ENCODE assay signal across 32 cellular contexts in genomic region chrX:55072286-55072685, GRCh38. TPM values are rescaled to one million over a fixed set of nuclear protein-coding genes. Genes with fewer than 3 reads are reported as not detected.
"Had no signal": no experiment of that assay in that cellular context is flagged by ENCODE, and none has a peak within 500 bp of the region (broad histone marks: within the 10 kb centered on the region; RNA-seq: fewer than 3 reads in every experiment).

No MANE protein-coding gene starts in this region.

- H3K9me3 Mint-ChIP-seq: stimulated activated effector memory CD8-positive, alpha-beta T cell treated with anti-CD3 and anti-CD28 coated beads, Interleukin-12 subunit alpha, Interleukin-12 subunit beta, amount 100 ng/mL, for 72 hours; stimulated activated memory B cell treated with anti-CD40 and anti-IgM and Interleukin-4, amounts not matched to agents 10 μg/mL and 1 μg/mL and 100 μg/mL, for 72 hours; stimulated activated naive CD8-positive, alpha-beta T cell treated with anti-CD3 and anti-CD28 coated beads, Interleukin-15, amount 100 ng/mL, for 72 hours; stimulated activated naive CD8-positive, alpha-beta T cell treated with anti-CD3 and anti-CD28 coated beads, Interleukin-15, Interleukin-2, amounts not matched to agents 100 ng/mL and 50 ng/mL, for 24 hours; type B pancreatic cell had no signal

- H3K36me3 Mint-ChIP-seq: stimulated activated effector memory CD8-positive, alpha-beta T cell treated with anti-CD3 and anti-CD28 coated beads, Interleukin-12 subunit alpha, Interleukin-12 subunit beta, amount 100 ng/mL, for 72 hours; stimulated activated memory B cell treated with anti-CD40 and anti-IgM and Interleukin-4, amounts not matched to agents 10 μg/mL and 1 μg/mL and 100 μg/mL, for 72 hours; type B pancreatic cell had no signal

- H3K4me3 Mint-ChIP-seq: stimulated activated effector memory CD8-positive, alpha-beta T cell treated with anti-CD3 and anti-CD28 coated beads, Interleukin-12 subunit alpha, Interleukin-12 subunit beta, amount 100 ng/mL, for 72 hours; stimulated activated memory B cell treated with anti-CD40 and anti-IgM and Interleukin-4, amounts not matched to agents 10 μg/mL and 1 μg/mL and 100 μg/mL, for 72 hours; stimulated activated naive B cell treated with anti-CD40 and anti-IgM and Interleukin-4, amounts not matched to agents 10 μg/mL and 1 μg/mL and 100 μg/mL, for 72 hours; stimulated activated naive CD8-positive, alpha-beta T cell treated with anti-CD3 and anti-CD28 coated beads, Interleukin-15, amount 100 ng/mL, for 72 hours; stimulated activated naive CD8-positive, alpha-beta T cell treated with anti-CD3 and anti-CD28 coated beads, Interleukin-15, Interleukin-2, amounts not matched to agents 100 ng/mL and 50 ng/mL, for 24 hours; type B pancreatic cell had no signal

- H3K27me3 Mint-ChIP-seq: stimulated activated memory B cell treated with anti-CD40 and anti-IgM and Interleukin-4, amounts not matched to agents 10 μg/mL and 1 μg/mL and 100 μg/mL, for 72 hours; stimulated activated naive CD8-positive, alpha-beta T cell treated with anti-CD3 and anti-CD28 coated beads, Interleukin-15, amount 100 ng/mL, for 72 hours; stimulated activated naive CD8-positive, alpha-beta T cell treated with anti-CD3 and anti-CD28 coated beads, Interleukin-15, Interleukin-2, amounts not matched to agents 100 ng/mL and 50 ng/mL, for 24 hours had no signal

- H3K27ac Mint-ChIP-seq: stimulated activated effector memory CD8-positive, alpha-beta T cell treated with anti-CD3 and anti-CD28 coated beads, Interleukin-12 subunit alpha, Interleukin-12 subunit beta, amount 100 ng/mL, for 72 hours; stimulated activated memory B cell treated with anti-CD40 and anti-IgM and Interleukin-4, amounts not matched to agents 10 μg/mL and 1 μg/mL and 100 μg/mL, for 72 hours; stimulated activated naive B cell treated with anti-CD40 and anti-IgM and Interleukin-4, amounts not matched to agents 10 μg/mL and 1 μg/mL and 100 μg/mL, for 72 hours; stimulated activated naive CD8-positive, alpha-beta T cell treated with anti-CD3 and anti-CD28 coated beads, Interleukin-15, amount 100 ng/mL, for 72 hours; stimulated activated naive CD8-positive, alpha-beta T cell treated with anti-CD3 and anti-CD28 coated beads, Interleukin-15, Interleukin-2, amounts not matched to agents 100 ng/mL and 50 ng/mL, for 24 hours; type B pancreatic cell had no signal

- DNase-seq: stimulated activated CD4-positive, alpha-beta T cell treated with anti-CD3 and anti-CD28 coated beads, Interleukin-2, amount 100 ng/mL, for 48 hours; stimulated activated CD4-positive, alpha-beta T cell treated with anti-CD3 and anti-CD28 coated beads, Interleukin-4, amount 100 ng/mL, for 1 hour; stimulated activated CD4-positive, alpha-beta T cell treated with anti-CD3 and anti-CD28 coated beads, Interleukin-4, amount 100 ng/mL, for 24 hours; stimulated activated CD4-positive, alpha-beta T cell treated with anti-CD3 and anti-CD28 coated beads, Interleukin-4, amount 100 ng/mL, for 4 hours; stimulated activated CD8-positive, alpha-beta memory T cell treated with anti-CD3 and anti-CD28 coated beads, Interleukin-4, amount 100 ng/mL, for 48 hours; stimulated activated naive B cell treated with anti-CD40 and anti-IgM and Interleukin-4, amounts not matched to agents 10 μg/mL and 1 μg/mL and 100 μg/mL, for 72 hours; stimulated activated naive CD4-positive, alpha-beta T cell; stimulated activated naive CD4-positive, alpha-beta T cell treated with Interleukin-2 at 50 U/mL for 16 hours; stimulated activated naive CD8-positive, alpha-beta T cell treated with anti-CD3 and anti-CD28 coated beads, Interleukin-15, amount 100 ng/mL, for 72 hours; stimulated activated naive CD8-positive, alpha-beta T cell treated with anti-CD3 and anti-CD28 coated beads, Interleukin-15, Interleukin-2, amounts not matched to agents 100 U/mL and 50 U/mL, for 24 hours; stomach; substantia nigra; testis; thyroid gland; tibial artery; transverse colon; trophoblast cell; upper lobe of left lung; upper lobe of right lung; uterus had no signal

- ATAC-seq: stimulated activated effector memory CD8-positive, alpha-beta T cell treated with anti-CD3 and anti-CD28 coated beads, Interleukin-12 subunit alpha, Interleukin-12 subunit beta, amount 100 ng/mL, for 72 hours; stimulated activated memory B cell treated with anti-CD40 and anti-IgM and Interleukin-4, amounts not matched to agents 10 μg/mL and 1 μg/mL and 100 μg/mL, for 72 hours; stimulated activated naive B cell treated with anti-CD40 and anti-IgM and Interleukin-4, amounts not matched to agents 10 μg/mL and 1 μg/mL and 100 μg/mL, for 72 hours; stimulated activated naive CD8-positive, alpha-beta T cell treated with anti-CD3 and anti-CD28 coated beads, Interleukin-15, amount 100 ng/mL, for 72 hours; stimulated activated naive CD8-positive, alpha-beta T cell treated with anti-CD3 and anti-CD28 coated beads, Interleukin-15, Interleukin-2, amounts not matched to agents 100 U/mL and 50 U/mL, for 24 hours; upper lobe of right lung had no signal

- H3K4me1 Mint-ChIP-seq: stimulated activated effector memory CD8-positive, alpha-beta T cell treated with anti-CD3 and anti-CD28 coated beads, Interleukin-12 subunit alpha, Interleukin-12 subunit beta, amount 100 ng/mL, for 72 hours; stimulated activated memory B cell treated with anti-CD40 and anti-IgM and Interleukin-4, amounts not matched to agents 10 μg/mL and 1 μg/mL and 100 μg/mL, for 72 hours; stimulated activated naive B cell treated with anti-CD40 and anti-IgM and Interleukin-4, amounts not matched to agents 10 μg/mL and 1 μg/mL and 100 μg/mL, for 72 hours; stimulated activated naive CD8-positive, alpha-beta T cell treated with anti-CD3 and anti-CD28 coated beads, Interleukin-15, amount 100 ng/mL, for 72 hours had no signal

RNA-seq across cellular contexts. Expression of gene PAGE2B, which starts 2.5 kb away (rescaled TPM):
- total RNA-seq: stomach, subcutaneous adipose tissue, suprapubic skin, temporal lobe, thoracic aorta, thyroid gland, tibial nerve, upper lobe of left lung, upper lobe of right lung, ureter, urinary bladder, uterus, vagina had no signal

RNA-seq across cellular contexts. Expression of gene PAGE2, which starts 16.5 kb away (rescaled TPM):
- total RNA-seq: stomach, subcutaneous adipose tissue, suprapubic skin, temporal lobe, thoracic aorta, thyroid gland, tibial nerve, transverse colon, upper lobe of left lung, upper lobe of right lung, ureter, urinary bladder, uterus, vagina had no signal

RNA-seq across cellular contexts. Expression of gene ALAS2, which starts 41.5 kb away (rescaled TPM):
- total RNA-seq: suprapubic skin, thyroid gland, transverse colon had no signal
